Comparison of ENCODE assay signal across 12 cellular contexts in genomic region chr6:48764261-48764660, GRCh38.
"Had no signal": no experiment of that assay in that cellular context is flagged by ENCODE, and none has a peak within 500 bp of the region (broad histone marks: within the 10 kb centered on the region; RNA-seq: fewer than 3 reads in every experiment).

No MANE protein-coding gene starts in this region.

- H3K27ac ChIP-seq: esophagus squamous epithelium, gastrocnemius medialis, heart left ventricle, left lung, right lobe of liver, upper lobe of left lung, WERI-Rb-1 had no signal

- H3K27me3 ChIP-seq: esophagus squamous epithelium, gastrocnemius medialis, left lung, right lobe of liver, upper lobe of left lung had no signal

- ATAC-seq: gastrocnemius medialis; heart left ventricle; left lung; stimulated activated naive CD8-positive, alpha-beta T cell treated with anti-CD3 and anti-CD28 coated beads, Interleukin-15, amount 100 ng/mL, for 72 hours had no signal

- H3K4me1 ChIP-seq: gastrocnemius medialis, left lung, right lobe of liver had no signal

- DNase-seq: activated CD4-positive, alpha-beta memory T cell treated with anti-CD3 and anti-CD28 coated beads, Interleukin-2, amount 10 ng/mL, durations not matched to agents 7 days and 5 days; activated effector memory CD4-positive, alpha-beta T cell treated with Interleukin-2 at 50 U/mL for 16 hours; activated T-cell treated with anti-CD3 and anti-CD28 coated beads, Interleukin-2, amount 50 U/mL, for 24 hours; esophagus squamous epithelium; gastrocnemius medialis; heart left ventricle; left lung; nephron progenitor cell; right lobe of liver; stimulated activated naive CD8-positive, alpha-beta T cell treated with anti-CD3 and anti-CD28 coated beads, Interleukin-15, amount 100 ng/mL, for 72 hours; upper lobe of left lung; WERI-Rb-1 had no signal

- H3K4me3 ChIP-seq: esophagus squamous epithelium, gastrocnemius medialis, heart left ventricle, left lung, right lobe of liver, upper lobe of left lung had no signal

- H3K36me3 ChIP-seq: esophagus squamous epithelium, gastrocnemius medialis, heart left ventricle, left lung, right lobe of liver, upper lobe of left lung, WERI-Rb-1 had no signal

- H3K9me3 ChIP-seq: esophagus squamous epithelium, gastrocnemius medialis, heart left ventricle, left lung, right lobe of liver, upper lobe of left lung had no signal
